Comparison of ENCODE assay signal across 12 cellular contexts in the genomic region with DNA sequence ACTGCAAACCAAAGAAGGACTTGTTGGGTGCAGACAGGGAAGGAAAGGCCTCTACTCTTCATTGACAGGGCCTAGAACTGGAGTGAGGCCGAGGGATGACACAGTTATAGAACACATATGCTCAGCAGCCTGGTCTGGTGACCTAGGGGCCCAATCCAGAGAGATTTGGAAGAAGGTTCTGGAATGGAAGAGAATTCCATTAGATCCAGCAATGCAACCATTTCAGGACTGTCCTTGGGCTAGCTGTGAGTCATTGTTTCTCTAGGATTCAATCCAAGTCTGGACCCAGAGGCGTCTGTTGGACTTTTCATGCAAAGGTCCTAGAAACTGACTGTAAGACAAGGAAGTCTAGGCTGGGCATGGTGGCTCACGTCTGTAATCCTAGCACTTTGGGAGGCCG. TPM values are rescaled to one million over a fixed set of nuclear protein-coding genes. Genes with fewer than 3 reads are reported as not detected.
DNase-seq lines count a peak whose midpoint lies in the region; ATAC-seq and TF ChIP-seq lines count a peak whose summit lies in the region.
"Had no signal": no experiment of that assay in that cellular context is flagged by ENCODE, and none has a peak within 500 bp of the region (broad histone marks: within the 10 kb centered on the region; RNA-seq: fewer than 3 reads in every experiment).

No MANE protein-coding gene starts in this region.

- no peak for TF ChIP-seq CTCF in adrenal gland (IDR thresholded peaks at IDR 0.05)
- TF ChIP-seq CTCF in gastroesophageal sphincter (IDR thresholded peaks at IDR 0.05) = no peak
- no peak for TF ChIP-seq CTCF in gastrocnemius medialis (IDR thresholded peaks at IDR 0.05 in 4 of 5, conservative IDR thresholded peaks at IDR 0.05 in 1 of 5)
- TF ChIP-seq CTCF in progenitor cell of endocrine pancreas (IDR thresholded peaks at IDR 0.05; ENCODE audit: unreplicated experiment) = no peak

- H3K4me1 ChIP-seq in adrenal gland (replicated peaks in 1 of 2) = peaks cover 0 to 30% of the 10 kb centered on the region in 2 donors
- H3K4me1 ChIP-seq in gastroesophageal sphincter = peaks cover 0 to 23% (median 4%) of the 10 kb centered on the region in 3 donors
- peaks cover 76 to 78% of the 10 kb centered on the region in 2 donors for H3K4me1 ChIP-seq in gastrocnemius medialis

- no peaks in the 10 kb centered on the region for H3K27me3 Mint-ChIP-seq in progenitor cell of endocrine pancreas

- WGBS in adrenal gland, 4 donors = 40 to 59% (median 42%) methylated on average over 3 to 4 of the region's 4 CpGs
- WGBS in gastroesophageal sphincter (ENCODE audit: low coverage in 1 of 2), 2 donors = 50 to 57% methylated on average over 1 to 2 of the region's 4 CpGs

- ATAC-seq in gastroesophageal sphincter (peak; percentile 75), gastrocnemius medialis (peak in 1 of 2 donors; percentile 29)
- ATAC-seq: natural killer cell had no signal

- no peak overlapping the region for H3K27ac Mint-ChIP-seq in progenitor cell of endocrine pancreas
- H3K27ac Mint-ChIP-seq: natural killer cell had no signal

- intact Hi-C loops in adrenal gland (cut with DNase I) (no loop called here), gastrocnemius medialis (cut with DNase I; ENCODE audit: low total_unique reads) (loop anchor here (5.0 kb wide), 1 partner anchor 98 kb away; no protein-coding TSS in a partner anchor)

- no peak overlapping the region for H3K4me3 Mint-ChIP-seq in progenitor cell of endocrine pancreas (ENCODE audit: low read depth)
- H3K4me3 Mint-ChIP-seq: natural killer cell had no signal

- no peaks in the 10 kb centered on the region for H3K9me3 ChIP-seq in adrenal gland (replicated peaks in 1 of 3)
- H3K9me3 ChIP-seq in gastroesophageal sphincter = no peaks in the 10 kb centered on the region
- no peaks in the 10 kb centered on the region for H3K9me3 ChIP-seq in gastrocnemius medialis

- H3K27ac ChIP-seq in adrenal gland = peak overlapping the region in 4 of 5 donors; percentile 7 to 64 (median 34)
- H3K27ac ChIP-seq in gastroesophageal sphincter = no peak overlapping the region
- peak overlapping the region; percentile 84 to 96 (median 89) for H3K27ac ChIP-seq in gastrocnemius medialis
- H3K27ac ChIP-seq: cardiac muscle cell had no signal

- H3K36me3 ChIP-seq in adrenal gland (replicated peaks in 1 of 2) (no peaks in the 10 kb centered on the region), gastroesophageal sphincter (no peaks in the 10 kb centered on the region), gastrocnemius medialis (no peaks in the 10 kb centered on the region)
- H3K36me3 ChIP-seq: cardiac muscle cell had no signal

- H3K4me1 Mint-ChIP-seq in progenitor cell of endocrine pancreas (ENCODE audit: low read depth) = no peaks in the 10 kb centered on the region
- H3K4me1 Mint-ChIP-seq: natural killer cell had no signal

- H3K27me3 ChIP-seq in adrenal gland (no peaks in the 10 kb centered on the region), gastroesophageal sphincter (no peaks in the 10 kb centered on the region), gastrocnemius medialis (no peaks in the 10 kb centered on the region)

- TF ChIP-seq EP300 in gastroesophageal sphincter (IDR thresholded peaks at IDR 0.05) = no peak

- H3K9me3 Mint-ChIP-seq in progenitor cell of endocrine pancreas (ENCODE audit: low read depth) = no peaks in the 10 kb centered on the region
- H3K9me3 Mint-ChIP-seq: natural killer cell had no signal

- in situ Hi-C loops in gastrocnemius medialis (cut with MboI; ENCODE audit: low sequenced_read_pairs in 4 of 4) = no loop called here

- H3K36me3 Mint-ChIP-seq in progenitor cell of endocrine pancreas (ENCODE audit: insufficient read depth) = no peaks in the 10 kb centered on the region
- H3K36me3 Mint-ChIP-seq: natural killer cell had no signal

- H3K4me3 ChIP-seq in adrenal gland (no peak overlapping the region), gastroesophageal sphincter (no peak overlapping the region), gastrocnemius medialis (no peak overlapping the region)
- H3K4me3 ChIP-seq: cardiac muscle cell had no signal

- peak; percentile 68 for DNase-seq in GM04503 (ENCODE audit: low read depth)
- peak; percentile 46 to 77 (median 57) for DNase-seq in adrenal gland
- peak in 1 of 2 donors; percentile 39 for DNase-seq in gastrocnemius medialis
- no peak for DNase-seq in NCI-H748 (lab: John Stamatoyannopoulos, UW; ENCODE audit: unreplicated experiment)
- no peak for DNase-seq in stimulated activated CD4-positive, alpha-beta T cell treated with anti-CD3 and anti-CD28 coated beads, Interleukin-4, amount 100 ng/mL, for 24 hours
- no peak for DNase-seq in NCI-H1105 (lab: John Stamatoyannopoulos, UW)
- no peak for DNase-seq in progenitor cell of endocrine pancreas (ENCODE audit: low spot score, unreplicated experiment)
- DNase-seq: DMS153; natural killer cell; stimulated activated CD4-positive, alpha-beta T cell treated with anti-CD3 and anti-CD28 coated beads, Interleukin-2, amount 100 ng/mL, for 48 hours had no signal

- no peak for TF ChIP-seq POLR2A in adrenal gland (IDR thresholded peaks at IDR 0.05)
- no peak for TF ChIP-seq POLR2A in gastroesophageal sphincter (IDR thresholded peaks at IDR 0.05)
- TF ChIP-seq POLR2A in gastrocnemius medialis (IDR thresholded peaks at IDR 0.05) = no peak

RNA-seq across cellular contexts. Expression of a gene that starts 59.2 kb away (rescaled TPM):
- total RNA-seq in adrenal gland (1 to 10 TPM; 1.3 to 7.7 (median 5.2) TPM), gastroesophageal sphincter (1 to 10 TPM; 3.7 to 6.8 (median 5.5) TPM), gastrocnemius medialis (1 to 10 TPM; 4.2 to 9.9 (median 8.3) TPM), progenitor cell of endocrine pancreas (8.9 and 9.5 TPM in 2 replicates)
- 10 to 100 TPM in 2 of 3 donors, 1 to 10 TPM in 1; 4.5 to 16.0 (median 13.6) TPM for polyA plus RNA-seq in adrenal gland
- total RNA-seq: natural killer cell had no signal

Comparison
In these comparisons a context has a peak if more than half of its experiments do, and no peak if none do; other contexts are left out.
1. DNase-seq: peak in GM04503 (single experiment) and adrenal gland (7 of 7); none in NCI-H748 (single experiment), stimulated activated CD4-positive, alpha-beta T cell treated with anti-CD3 and anti-CD28 coated beads, Interleukin-4, amount 100 ng/mL, for 24 hours (single experiment), NCI-H1105 (single experiment) and progenitor cell of endocrine pancreas (single experiment).
2. H3K27ac ChIP-seq: peak in adrenal gland (4 of 5) and gastrocnemius medialis (4 of 4); none in gastroesophageal sphincter (0 of 4).